1 cellular context compared by ENCODE assay signal in the genomic region with DNA sequence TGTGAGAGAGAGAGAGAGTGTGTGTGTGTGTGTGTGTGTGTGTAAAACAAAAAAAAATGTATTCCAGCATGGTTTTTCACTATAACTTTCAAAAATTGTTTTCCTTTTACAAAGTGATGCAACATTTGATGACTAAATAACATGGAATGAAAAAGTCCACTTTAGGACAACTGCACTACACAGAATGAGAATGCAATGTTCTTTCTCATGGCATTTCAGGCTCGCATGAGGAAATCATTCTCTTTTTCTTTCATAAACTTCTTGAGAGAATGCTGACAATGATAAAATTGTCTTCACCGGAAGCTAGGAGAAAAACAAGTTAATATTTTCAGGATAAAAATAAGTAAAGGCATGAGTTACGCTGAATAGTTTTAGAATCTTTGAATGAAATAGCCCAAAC.
TF ChIP-seq lines count a peak whose summit lies in the region.

No MANE protein-coding gene starts in this region.

TF ChIP-seq in SK-N-SH, 30 proteins besides CTCF, POLR2A, EP300 and RAD21 (continued from another document):
- TF ChIP-seq, protein P1, sequence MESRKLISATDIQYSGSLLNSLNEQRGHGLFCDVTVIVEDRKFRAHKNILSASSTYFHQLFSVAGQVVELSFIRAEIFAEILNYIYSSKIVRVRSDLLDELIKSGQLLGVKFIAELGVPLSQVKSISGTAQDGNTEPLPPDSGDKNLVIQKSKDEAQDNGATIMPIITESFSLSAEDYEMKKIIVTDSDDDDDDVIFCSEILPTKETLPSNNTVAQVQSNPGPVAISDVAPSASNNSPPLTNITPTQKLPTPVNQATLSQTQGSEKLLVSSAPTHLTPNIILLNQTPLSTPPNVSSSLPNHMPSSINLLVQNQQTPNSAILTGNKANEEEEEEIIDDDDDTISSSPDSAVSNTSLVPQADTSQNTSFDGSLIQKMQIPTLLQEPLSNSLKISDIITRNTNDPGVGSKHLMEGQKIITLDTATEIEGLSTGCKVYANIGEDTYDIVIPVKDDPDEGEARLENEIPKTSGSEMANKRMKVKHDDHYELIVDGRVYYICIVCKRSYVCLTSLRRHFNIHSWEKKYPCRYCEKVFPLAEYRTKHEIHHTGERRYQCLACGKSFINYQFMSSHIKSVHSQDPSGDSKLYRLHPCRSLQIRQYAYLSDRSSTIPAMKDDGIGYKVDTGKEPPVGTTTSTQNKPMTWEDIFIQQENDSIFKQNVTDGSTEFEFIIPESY (IDR thresholded peaks at IDR 0.05; ENCODE audit: borderline replicate concordance, low read depth): no peak
- TF ChIP-seq USF1 (IDR thresholded peaks at IDR 0.05; ENCODE audit: borderline replicate concordance, low read depth): no peak
- no peak for TF ChIP-seq NRF1 (IDR thresholded peaks at IDR 0.05; ENCODE audit: low read depth, low read length)
- TF ChIP-seq, protein P2, sequence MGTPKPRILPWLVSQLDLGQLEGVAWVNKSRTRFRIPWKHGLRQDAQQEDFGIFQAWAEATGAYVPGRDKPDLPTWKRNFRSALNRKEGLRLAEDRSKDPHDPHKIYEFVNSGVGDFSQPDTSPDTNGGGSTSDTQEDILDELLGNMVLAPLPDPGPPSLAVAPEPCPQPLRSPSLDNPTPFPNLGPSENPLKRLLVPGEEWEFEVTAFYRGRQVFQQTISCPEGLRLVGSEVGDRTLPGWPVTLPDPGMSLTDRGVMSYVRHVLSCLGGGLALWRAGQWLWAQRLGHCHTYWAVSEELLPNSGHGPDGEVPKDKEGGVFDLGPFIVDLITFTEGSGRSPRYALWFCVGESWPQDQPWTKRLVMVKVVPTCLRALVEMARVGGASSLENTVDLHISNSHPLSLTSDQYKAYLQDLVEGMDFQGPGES (IDR thresholded peaks at IDR 0.05; ENCODE audit: low read depth, low read length): no peak
- no peak for TF ChIP-seq TAF1 (IDR thresholded peaks at IDR 0.05; ENCODE audit: borderline replicate concordance, low read depth, low read length)
- peak; percentile 36; the same call in 1 of the 2 replicates for TF ChIP-seq PBX3 (IDR thresholded peaks at IDR 0.05)
- TF ChIP-seq SIN3A (IDR thresholded peaks at IDR 0.05; ENCODE audit: borderline replicate concordance, low read depth, low read length): no peak
- no peak for TF ChIP-seq RFX5 (IDR thresholded peaks at IDR 0.05; ENCODE audit: low read length)
- TF ChIP-seq EZH2phosphoT487 (IDR thresholded peaks at IDR 0.05; ENCODE audit: borderline replicate concordance, low read depth): no peak
- TF ChIP-seq POLR2AphosphoS5 (IDR thresholded peaks at IDR 0.05; ENCODE audit: low read depth, low read length): no peak
- TF ChIP-seq GATA2 (CRISPR knock-in tag; IDR thresholded peaks at IDR 0.05): no peak
